In genomic region chr14:91925727-91926121, GRCh38 we compare ENCODE assay signal across 18 cellular contexts.
"Had no signal": no experiment of that assay in that cellular context is flagged by ENCODE, and none has a peak within 500 bp of the region (broad histone marks: within the 10 kb centered on the region; RNA-seq: fewer than 3 reads in every experiment).

No MANE protein-coding gene starts in this region.

- H3K36me3 ChIP-seq: brain microvascular endothelial cell, gastrocnemius medialis, uterus had no signal

- H3K9me3 ChIP-seq: gastrocnemius medialis, mucosa of descending colon, uterus had no signal

- H3K4me3 Mint-ChIP-seq: activated CD4-positive, alpha-beta T cell treated with anti-CD3 and anti-CD28 coated beads, Interleukin-2, amount 10 ng/mL, durations not matched to agents 7 days and 5 days; activated naive CD8-positive, alpha-beta T cell; activated T-cell treated with anti-CD3 and anti-CD28 coated beads, Interleukin-2, amount 50 U/mL, for 72 hours; endodermal cell; naive thymus-derived CD4-positive, alpha-beta T cell; stimulated activated naive CD8-positive, alpha-beta T cell treated with anti-CD3 and anti-CD28 coated beads, Interleukin-15, amount 100 ng/mL, for 72 hours had no signal

- H3K4me1 Mint-ChIP-seq: activated CD4-positive, alpha-beta T cell treated with anti-CD3 and anti-CD28 coated beads, Interleukin-2, amount 10 ng/mL, durations not matched to agents 7 days and 5 days; naive thymus-derived CD4-positive, alpha-beta T cell; stimulated activated naive CD8-positive, alpha-beta T cell treated with anti-CD3 and anti-CD28 coated beads, Interleukin-15, amount 100 ng/mL, for 72 hours had no signal

- H3K36me3 Mint-ChIP-seq: activated naive CD8-positive, alpha-beta T cell; naive thymus-derived CD4-positive, alpha-beta T cell had no signal

- H3K4me3 ChIP-seq: dorsolateral prefrontal cortex, gastrocnemius medialis, mucosa of descending colon, uterus had no signal

- DNase-seq: activated CD4-positive, alpha-beta T cell treated with anti-CD3 and anti-CD28 coated beads, Interleukin-2, amount 10 ng/mL, durations not matched to agents 7 days and 5 days; activated CD4-positive, CD25-positive, alpha-beta regulatory T cell; activated CD8-positive, alpha-beta memory T cell treated with anti-CD3 and anti-CD28 coated beads, Interleukin-2, amount 50 U/mL, for 48 hours; activated gamma-delta T cell; activated T-cell treated with anti-CD3 and anti-CD28 coated beads, Interleukin-2, amount 50 U/mL, for 72 hours; amygdala; brain microvascular endothelial cell; dorsolateral prefrontal cortex; endodermal cell; gastrocnemius medialis; left colon; mucosa of descending colon; naive thymus-derived CD4-positive, alpha-beta T cell; posterior cingulate gyrus; stimulated activated naive CD8-positive, alpha-beta T cell treated with anti-CD3 and anti-CD28 coated beads, Interleukin-15, amount 100 ng/mL, for 72 hours; T-helper 2 cell; uterus had no signal

- H3K27me3 Mint-ChIP-seq: activated CD4-positive, alpha-beta T cell treated with anti-CD3 and anti-CD28 coated beads, Interleukin-2, amount 10 ng/mL, durations not matched to agents 7 days and 5 days; activated naive CD8-positive, alpha-beta T cell; stimulated activated naive CD8-positive, alpha-beta T cell treated with anti-CD3 and anti-CD28 coated beads, Interleukin-15, amount 100 ng/mL, for 72 hours had no signal

- H3K27me3 ChIP-seq: brain microvascular endothelial cell, dorsolateral prefrontal cortex, gastrocnemius medialis, uterus had no signal

- H3K27ac ChIP-seq: brain microvascular endothelial cell, gastrocnemius medialis had no signal

- H3K9me3 Mint-ChIP-seq: activated CD4-positive, alpha-beta T cell treated with anti-CD3 and anti-CD28 coated beads, Interleukin-2, amount 10 ng/mL, durations not matched to agents 7 days and 5 days; activated T-cell treated with anti-CD3 and anti-CD28 coated beads, Interleukin-2, amount 50 U/mL, for 72 hours; endodermal cell; naive thymus-derived CD4-positive, alpha-beta T cell; stimulated activated naive CD8-positive, alpha-beta T cell treated with anti-CD3 and anti-CD28 coated beads, Interleukin-15, amount 100 ng/mL, for 72 hours had no signal

- H3K27ac Mint-ChIP-seq: activated CD4-positive, alpha-beta T cell treated with anti-CD3 and anti-CD28 coated beads, Interleukin-2, amount 10 ng/mL, durations not matched to agents 7 days and 5 days; activated naive CD8-positive, alpha-beta T cell; activated T-cell treated with anti-CD3 and anti-CD28 coated beads, Interleukin-2, amount 50 U/mL, for 72 hours; endodermal cell; naive thymus-derived CD4-positive, alpha-beta T cell; stimulated activated naive CD8-positive, alpha-beta T cell treated with anti-CD3 and anti-CD28 coated beads, Interleukin-15, amount 100 ng/mL, for 72 hours had no signal

- H3K4me1 ChIP-seq: gastrocnemius medialis had no signal

- ATAC-seq: activated T-cell treated with anti-CD3 and anti-CD28 coated beads, Interleukin-2, amount 50 U/mL, for 72 hours; gastrocnemius medialis; left colon; mucosa of descending colon; naive thymus-derived CD4-positive, alpha-beta T cell; stimulated activated naive CD8-positive, alpha-beta T cell treated with anti-CD3 and anti-CD28 coated beads, Interleukin-15, amount 100 ng/mL, for 72 hours had no signal
